1 cellular context compared by ENCODE assay signal in the genomic region with DNA sequence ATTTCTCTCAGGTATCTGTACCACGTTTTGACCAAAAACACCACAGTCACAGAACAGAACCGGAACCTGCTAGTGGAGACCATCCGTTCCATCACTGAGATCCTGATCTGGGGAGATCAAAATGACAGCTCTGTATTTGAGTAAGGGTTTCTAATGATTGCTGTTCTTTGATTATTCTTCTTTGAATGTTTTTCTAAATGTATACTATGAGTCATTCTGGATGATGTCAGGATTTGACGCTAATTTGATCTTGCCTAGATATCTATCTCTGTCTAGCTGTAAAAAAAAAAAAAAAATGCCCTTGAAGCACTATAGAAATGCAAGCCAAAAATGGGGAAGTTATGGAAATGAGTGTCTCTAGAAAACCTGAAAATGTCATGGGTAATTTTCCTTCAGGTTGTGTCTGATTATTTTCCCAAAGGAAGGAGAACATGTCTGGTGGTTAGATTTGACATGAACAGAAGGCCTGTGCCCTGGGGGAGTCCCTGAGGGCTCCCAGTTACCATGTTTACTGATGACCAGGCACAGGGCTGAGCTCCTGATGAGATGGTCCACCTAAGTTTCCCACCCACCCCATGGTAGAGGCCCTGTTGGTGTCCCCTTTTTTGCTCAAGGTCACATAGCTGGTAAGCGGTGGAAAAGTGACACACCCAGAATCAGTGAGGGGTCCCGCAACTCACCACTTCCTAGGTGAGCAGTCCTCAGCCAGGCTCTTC.
A peak's percentile ranks its signal among the peaks of the same experiment; 100 is the strongest.
TF ChIP-seq lines count a peak whose summit lies in the region.

No MANE protein-coding gene starts in this region.

TF ChIP-seq in HEK293, 187 proteins besides CTCF, POLR2A, EP300 and RAD21 (continued from another document):
- TF ChIP-seq, protein P1, sequence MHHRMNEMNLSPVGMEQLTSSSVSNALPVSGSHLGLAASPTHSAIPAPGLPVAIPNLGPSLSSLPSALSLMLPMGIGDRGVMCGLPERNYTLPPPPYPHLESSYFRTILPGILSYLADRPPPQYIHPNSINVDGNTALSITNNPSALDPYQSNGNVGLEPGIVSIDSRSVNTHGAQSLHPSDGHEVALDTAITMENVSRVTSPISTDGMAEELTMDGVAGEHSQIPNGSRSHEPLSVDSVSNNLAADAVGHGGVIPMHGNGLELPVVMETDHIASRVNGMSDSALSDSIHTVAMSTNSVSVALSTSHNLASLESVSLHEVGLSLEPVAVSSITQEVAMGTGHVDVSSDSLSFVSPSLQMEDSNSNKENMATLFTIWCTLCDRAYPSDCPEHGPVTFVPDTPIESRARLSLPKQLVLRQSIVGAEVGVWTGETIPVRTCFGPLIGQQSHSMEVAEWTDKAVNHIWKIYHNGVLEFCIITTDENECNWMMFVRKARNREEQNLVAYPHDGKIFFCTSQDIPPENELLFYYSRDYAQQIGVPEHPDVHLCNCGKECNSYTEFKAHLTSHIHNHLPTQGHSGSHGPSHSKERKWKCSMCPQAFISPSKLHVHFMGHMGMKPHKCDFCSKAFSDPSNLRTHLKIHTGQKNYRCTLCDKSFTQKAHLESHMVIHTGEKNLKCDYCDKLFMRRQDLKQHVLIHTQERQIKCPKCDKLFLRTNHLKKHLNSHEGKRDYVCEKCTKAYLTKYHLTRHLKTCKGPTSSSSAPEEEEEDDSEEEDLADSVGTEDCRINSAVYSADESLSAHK (tag by site-specific recombination; IDR thresholded peaks at IDR 0.05) = peak; percentile 49; the same call in 1 of the 2 replicates
- TF ChIP-seq KLF8 (tag by site-specific recombination; IDR thresholded peaks at IDR 0.05) (peak; percentile 63), ZSCAN16 (tag by site-specific recombination; IDR thresholded peaks at IDR 0.05) (no peak), KLF10 (tag by site-specific recombination; IDR thresholded peaks at IDR 0.05) (peak; percentile 47; the same call in 1 of the 2 replicates), ZNF302 (tag by site-specific recombination; IDR thresholded peaks at IDR 0.05; ENCODE audit: low read depth) (no peak), ZNF830 (tag by site-specific recombination; IDR thresholded peaks at IDR 0.05; ENCODE audit: low read depth) (no peak), ZFP69B (tag by site-specific recombination; IDR thresholded peaks at IDR 0.05) (0 out of 2 replicates have a peak, but pooled peaks have one; percentile 32), ZBTB21 (tag by site-specific recombination; IDR thresholded peaks at IDR 0.05) (peak; percentile 54; the same call in 1 of the 2 replicates), ZNF510 (tag by site-specific recombination; IDR thresholded peaks at IDR 0.05; ENCODE audit: insufficient replicate concordance) (no peak), ZNF629 (tag by site-specific recombination; IDR thresholded peaks at IDR 0.05) (peak; percentile 92), ZNF223 (tag by site-specific recombination; IDR thresholded peaks at IDR 0.05) (no peak), ZNF561 (tag by site-specific recombination; IDR thresholded peaks at IDR 0.05; ENCODE audit: borderline replicate concordance) (no peak)
- TF ChIP-seq, protein P2, sequence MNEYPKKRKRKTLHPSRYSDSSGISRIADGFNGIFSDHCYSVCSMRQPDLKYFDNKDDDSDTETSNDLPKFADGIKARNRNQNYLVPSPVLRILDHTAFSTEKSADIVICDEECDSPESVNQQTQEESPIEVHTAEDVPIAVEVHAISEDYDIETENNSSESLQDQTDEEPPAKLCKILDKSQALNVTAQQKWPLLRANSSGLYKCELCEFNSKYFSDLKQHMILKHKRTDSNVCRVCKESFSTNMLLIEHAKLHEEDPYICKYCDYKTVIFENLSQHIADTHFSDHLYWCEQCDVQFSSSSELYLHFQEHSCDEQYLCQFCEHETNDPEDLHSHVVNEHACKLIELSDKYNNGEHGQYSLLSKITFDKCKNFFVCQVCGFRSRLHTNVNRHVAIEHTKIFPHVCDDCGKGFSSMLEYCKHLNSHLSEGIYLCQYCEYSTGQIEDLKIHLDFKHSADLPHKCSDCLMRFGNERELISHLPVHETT (tag by site-specific recombination; IDR thresholded peaks at IDR 0.05) = peak; percentile 90
- TF ChIP-seq, protein P3, sequence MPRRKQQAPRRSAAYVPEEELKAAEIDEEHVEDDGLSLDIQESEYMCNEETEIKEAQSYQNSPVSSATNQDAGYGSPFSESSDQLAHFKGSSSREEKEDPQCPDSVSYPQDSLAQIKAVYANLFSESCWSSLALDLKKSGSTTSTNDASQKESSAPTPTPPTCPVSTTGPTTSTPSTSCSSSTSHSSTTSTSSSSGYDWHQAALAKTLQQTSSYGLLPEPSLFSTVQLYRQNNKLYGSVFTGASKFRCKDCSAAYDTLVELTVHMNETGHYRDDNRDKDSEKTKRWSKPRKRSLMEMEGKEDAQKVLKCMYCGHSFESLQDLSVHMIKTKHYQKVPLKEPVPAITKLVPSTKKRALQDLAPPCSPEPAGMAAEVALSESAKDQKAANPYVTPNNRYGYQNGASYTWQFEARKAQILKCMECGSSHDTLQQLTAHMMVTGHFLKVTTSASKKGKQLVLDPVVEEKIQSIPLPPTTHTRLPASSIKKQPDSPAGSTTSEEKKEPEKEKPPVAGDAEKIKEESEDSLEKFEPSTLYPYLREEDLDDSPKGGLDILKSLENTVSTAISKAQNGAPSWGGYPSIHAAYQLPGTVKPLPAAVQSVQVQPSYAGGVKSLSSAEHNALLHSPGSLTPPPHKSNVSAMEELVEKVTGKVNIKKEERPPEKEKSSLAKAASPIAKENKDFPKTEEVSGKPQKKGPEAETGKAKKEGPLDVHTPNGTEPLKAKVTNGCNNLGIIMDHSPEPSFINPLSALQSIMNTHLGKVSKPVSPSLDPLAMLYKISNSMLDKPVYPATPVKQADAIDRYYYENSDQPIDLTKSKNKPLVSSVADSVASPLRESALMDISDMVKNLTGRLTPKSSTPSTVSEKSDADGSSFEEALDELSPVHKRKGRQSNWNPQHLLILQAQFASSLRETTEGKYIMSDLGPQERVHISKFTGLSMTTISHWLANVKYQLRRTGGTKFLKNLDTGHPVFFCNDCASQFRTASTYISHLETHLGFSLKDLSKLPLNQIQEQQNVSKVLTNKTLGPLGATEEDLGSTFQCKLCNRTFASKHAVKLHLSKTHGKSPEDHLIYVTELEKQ (tag by site-specific recombination; IDR thresholded peaks at IDR 0.05; ENCODE audit: borderline replicate concordance) = peak; percentile 78; the same call in 1 of the 2 replicates
- TF ChIP-seq, protein P4, sequence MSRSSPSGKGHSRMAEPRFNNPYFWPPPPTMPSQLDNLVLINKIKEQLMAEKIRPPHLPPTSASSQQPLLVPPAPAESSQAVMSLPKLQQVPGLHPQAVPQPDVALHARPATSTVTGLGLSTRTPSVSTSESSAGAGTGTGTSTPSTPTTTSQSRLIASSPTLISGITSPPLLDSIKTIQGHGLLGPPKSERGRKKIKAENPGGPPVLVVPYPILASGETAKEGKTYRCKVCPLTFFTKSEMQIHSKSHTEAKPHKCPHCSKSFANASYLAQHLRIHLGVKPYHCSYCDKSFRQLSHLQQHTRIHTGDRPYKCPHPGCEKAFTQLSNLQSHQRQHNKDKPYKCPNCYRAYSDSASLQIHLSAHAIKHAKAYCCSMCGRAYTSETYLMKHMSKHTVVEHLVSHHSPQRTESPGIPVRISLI (tag by site-specific recombination; IDR thresholded peaks at IDR 0.05) = peak; percentile 91
- TF ChIP-seq, protein P5, sequence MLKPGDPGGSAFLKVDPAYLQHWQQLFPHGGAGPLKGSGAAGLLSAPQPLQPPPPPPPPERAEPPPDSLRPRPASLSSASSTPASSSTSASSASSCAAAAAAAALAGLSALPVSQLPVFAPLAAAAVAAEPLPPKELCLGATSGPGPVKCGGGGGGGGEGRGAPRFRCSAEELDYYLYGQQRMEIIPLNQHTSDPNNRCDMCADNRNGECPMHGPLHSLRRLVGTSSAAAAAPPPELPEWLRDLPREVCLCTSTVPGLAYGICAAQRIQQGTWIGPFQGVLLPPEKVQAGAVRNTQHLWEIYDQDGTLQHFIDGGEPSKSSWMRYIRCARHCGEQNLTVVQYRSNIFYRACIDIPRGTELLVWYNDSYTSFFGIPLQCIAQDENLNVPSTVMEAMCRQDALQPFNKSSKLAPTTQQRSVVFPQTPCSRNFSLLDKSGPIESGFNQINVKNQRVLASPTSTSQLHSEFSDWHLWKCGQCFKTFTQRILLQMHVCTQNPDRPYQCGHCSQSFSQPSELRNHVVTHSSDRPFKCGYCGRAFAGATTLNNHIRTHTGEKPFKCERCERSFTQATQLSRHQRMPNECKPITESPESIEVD (tag by site-specific recombination; IDR thresholded peaks at IDR 0.05) = peak; percentile 61; the same call in 1 of the 2 replicates
- TF ChIP-seq, protein P6, sequence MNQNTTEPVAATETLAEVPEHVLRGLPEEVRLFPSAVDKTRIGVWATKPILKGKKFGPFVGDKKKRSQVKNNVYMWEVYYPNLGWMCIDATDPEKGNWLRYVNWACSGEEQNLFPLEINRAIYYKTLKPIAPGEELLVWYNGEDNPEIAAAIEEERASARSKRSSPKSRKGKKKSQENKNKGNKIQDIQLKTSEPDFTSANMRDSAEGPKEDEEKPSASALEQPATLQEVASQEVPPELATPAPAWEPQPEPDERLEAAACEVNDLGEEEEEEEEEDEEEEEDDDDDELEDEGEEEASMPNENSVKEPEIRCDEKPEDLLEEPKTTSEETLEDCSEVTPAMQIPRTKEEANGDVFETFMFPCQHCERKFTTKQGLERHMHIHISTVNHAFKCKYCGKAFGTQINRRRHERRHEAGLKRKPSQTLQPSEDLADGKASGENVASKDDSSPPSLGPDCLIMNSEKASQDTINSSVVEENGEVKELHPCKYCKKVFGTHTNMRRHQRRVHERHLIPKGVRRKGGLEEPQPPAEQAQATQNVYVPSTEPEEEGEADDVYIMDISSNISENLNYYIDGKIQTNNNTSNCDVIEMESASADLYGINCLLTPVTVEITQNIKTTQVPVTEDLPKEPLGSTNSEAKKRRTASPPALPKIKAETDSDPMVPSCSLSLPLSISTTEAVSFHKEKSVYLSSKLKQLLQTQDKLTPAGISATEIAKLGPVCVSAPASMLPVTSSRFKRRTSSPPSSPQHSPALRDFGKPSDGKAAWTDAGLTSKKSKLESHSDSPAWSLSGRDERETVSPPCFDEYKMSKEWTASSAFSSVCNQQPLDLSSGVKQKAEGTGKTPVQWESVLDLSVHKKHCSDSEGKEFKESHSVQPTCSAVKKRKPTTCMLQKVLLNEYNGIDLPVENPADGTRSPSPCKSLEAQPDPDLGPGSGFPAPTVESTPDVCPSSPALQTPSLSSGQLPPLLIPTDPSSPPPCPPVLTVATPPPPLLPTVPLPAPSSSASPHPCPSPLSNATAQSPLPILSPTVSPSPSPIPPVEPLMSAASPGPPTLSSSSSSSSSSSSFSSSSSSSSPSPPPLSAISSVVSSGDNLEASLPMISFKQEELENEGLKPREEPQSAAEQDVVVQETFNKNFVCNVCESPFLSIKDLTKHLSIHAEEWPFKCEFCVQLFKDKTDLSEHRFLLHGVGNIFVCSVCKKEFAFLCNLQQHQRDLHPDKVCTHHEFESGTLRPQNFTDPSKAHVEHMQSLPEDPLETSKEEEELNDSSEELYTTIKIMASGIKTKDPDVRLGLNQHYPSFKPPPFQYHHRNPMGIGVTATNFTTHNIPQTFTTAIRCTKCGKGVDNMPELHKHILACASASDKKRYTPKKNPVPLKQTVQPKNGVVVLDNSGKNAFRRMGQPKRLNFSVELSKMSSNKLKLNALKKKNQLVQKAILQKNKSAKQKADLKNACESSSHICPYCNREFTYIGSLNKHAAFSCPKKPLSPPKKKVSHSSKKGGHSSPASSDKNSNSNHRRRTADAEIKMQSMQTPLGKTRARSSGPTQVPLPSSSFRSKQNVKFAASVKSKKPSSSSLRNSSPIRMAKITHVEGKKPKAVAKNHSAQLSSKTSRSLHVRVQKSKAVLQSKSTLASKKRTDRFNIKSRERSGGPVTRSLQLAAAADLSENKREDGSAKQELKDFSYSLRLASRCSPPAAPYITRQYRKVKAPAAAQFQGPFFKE (tag by site-specific recombination; IDR thresholded peaks at IDR 0.05; ENCODE audit: borderline replicate concordance) = no peak
- TF ChIP-seq, protein P7, sequence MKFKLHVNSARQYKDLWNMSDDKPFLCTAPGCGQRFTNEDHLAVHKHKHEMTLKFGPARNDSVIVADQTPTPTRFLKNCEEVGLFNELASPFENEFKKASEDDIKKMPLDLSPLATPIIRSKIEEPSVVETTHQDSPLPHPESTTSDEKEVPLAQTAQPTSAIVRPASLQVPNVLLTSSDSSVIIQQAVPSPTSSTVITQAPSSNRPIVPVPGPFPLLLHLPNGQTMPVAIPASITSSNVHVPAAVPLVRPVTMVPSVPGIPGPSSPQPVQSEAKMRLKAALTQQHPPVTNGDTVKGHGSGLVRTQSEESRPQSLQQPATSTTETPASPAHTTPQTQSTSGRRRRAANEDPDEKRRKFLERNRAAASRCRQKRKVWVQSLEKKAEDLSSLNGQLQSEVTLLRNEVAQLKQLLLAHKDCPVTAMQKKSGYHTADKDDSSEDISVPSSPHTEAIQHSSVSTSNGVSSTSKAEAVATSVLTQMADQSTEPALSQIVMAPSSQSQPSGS (tag by site-specific recombination; IDR thresholded peaks at IDR 0.05; ENCODE audit: low read depth) = peak; percentile 67
